12 cellular contexts compared by ENCODE assay signal in the genomic region with DNA sequence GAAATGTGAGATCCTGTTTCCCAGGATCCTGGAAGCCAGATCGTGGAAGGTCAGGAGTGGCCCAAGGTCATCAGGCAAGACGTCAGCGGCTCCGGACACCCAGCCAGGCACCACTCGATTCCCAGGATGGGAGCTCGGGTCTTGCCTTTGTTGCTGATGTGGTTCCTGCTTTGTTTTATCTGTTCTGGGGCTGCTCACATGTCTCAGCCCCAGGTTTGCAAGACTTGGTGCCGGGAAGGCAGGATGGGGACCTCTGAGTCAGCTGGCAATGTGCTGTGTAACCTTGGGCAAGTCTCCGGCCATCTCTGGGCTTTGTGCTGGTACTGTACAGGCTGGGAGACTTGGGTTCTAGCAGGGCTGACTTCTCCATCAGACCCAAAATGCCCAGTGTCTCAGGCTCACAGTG. TPM values are rescaled to one million over a fixed set of nuclear protein-coding genes. Genes with fewer than 3 reads are reported as not detected.
DNase-seq lines count a peak whose midpoint lies in the region; ATAC-seq, FAIRE-seq and TF ChIP-seq lines count a peak whose summit lies in the region.
"Had no signal": no experiment of that assay in that cellular context is flagged by ENCODE, and none has a peak within 500 bp of the region (broad histone marks: within the 10 kb centered on the region; RNA-seq: fewer than 3 reads in every experiment).

No MANE protein-coding gene starts in this region.

- peak overlapping the region; percentile 5; the same call in 1 of the 2 replicates for H3K27ac Mint-ChIP-seq in WTC11

- peaks cover 20% of the 10 kb centered on the region for H3K4me1 Mint-ChIP-seq in WTC11

- H3K27me3 Mint-ChIP-seq in WTC11 (ENCODE audit: low read depth) = peaks cover 12% of the 10 kb centered on the region

- CTCF ChIA-PET in WTC11 (lab: Charles Lee) = interaction anchor here (1.2 kb wide), 2 partner anchors 17 to 109 kb away, joined by 3 to 5 read pairs; no protein-coding TSS in a partner anchor

- peak; percentile 65 for FAIRE-seq in GM12891 (lab: Jason Lieb, UNC)

- no peak for TF ChIP-seq POLR2A in GM12891 (IDR thresholded peaks at IDR 0.05; ENCODE audit: low read depth, low read length)

- ATAC-seq in WTC11 = no peak
- no peak for ATAC-seq in HG02763 (IDR thresholded peaks at IDR 0.05; ENCODE audit: unreplicated experiment)
- no peak for ATAC-seq in HG02798 (IDR thresholded peaks at IDR 0.05; ENCODE audit: poor library complexity, unreplicated experiment)
- ATAC-seq: right cardiac atrium had no signal

- no peaks in the 10 kb centered on the region for H3K36me3 Mint-ChIP-seq in WTC11

- no peaks in the 10 kb centered on the region for H3K9me3 Mint-ChIP-seq in WTC11

- no peak for DNase-seq in GM12891 (ENCODE audit: insufficient read length, low spot score)
- DNase-seq in WTC11 (ENCODE audit: low spot score) = no peak
- peak; percentile 42 for DNase-seq in cerebellar cortex (ENCODE audit: low spot score)
- DNase-seq in stimulated activated CD4-positive, alpha-beta T cell treated with anti-CD3 and anti-CD28 coated beads, Interleukin-1b, Interleukin-23, amount 100 ng/mL, for 48 hours = peak; percentile 59
- no peak for DNase-seq in AML-193 (lab: John Stamatoyannopoulos, UW)
- DNase-seq in foreskin fibroblast = no peak
- DNase-seq: Karpas-422, NCI-H69, T1000 had no signal

- POLR2A ChIA-PET in WTC11 (lab: Charles Lee) = interaction anchor here (0.7 kb wide), 1 partner anchor 61 kb away, joined by 4 read pairs; no protein-coding TSS in a partner anchor

- H3K4me3 ChIP-seq in foreskin fibroblast (ENCODE audit: low read depth in 1 of 2, low read length in 2 of 2) = no peak overlapping the region

- no peak overlapping the region for H3K4me3 Mint-ChIP-seq in WTC11

- no peak for TF ChIP-seq CTCF in WTC11 (IDR thresholded peaks at IDR 0.05)
- no peak for TF ChIP-seq CTCF in foreskin fibroblast (IDR thresholded peaks at IDR 0.05; ENCODE audit: low read depth, low read length)

TF ChIP-seq in GM12891, 5 proteins besides CTCF, POLR2A, EP300 and RAD21:
- TF ChIP-seq POLR2AphosphoS5 (IDR thresholded peaks at IDR 0.05; ENCODE audit: low read depth, low read length) = no peak
- no peak for TF ChIP-seq POU2F2 (IDR thresholded peaks at IDR 0.05; ENCODE audit: low read depth, low read length)
- no peak for TF ChIP-seq PAX5 (IDR thresholded peaks at IDR 0.05; ENCODE audit: insufficient read depth, low read length, severe bottlenecking)
- no peak for TF ChIP-seq SPI1 (IDR thresholded peaks at IDR 0.05; ENCODE audit: low read depth, low read length)
- TF ChIP-seq TAF1 (IDR thresholded peaks at IDR 0.05; ENCODE audit: low read depth, low read length) = no peak

TF ChIP-seq in WTC11, 78 proteins besides CTCF, POLR2A, EP300 and RAD21:
- TF ChIP-seq NR3C1 (CRISPR knock-in tag; conservative IDR thresholded peaks at IDR 0.05; ENCODE audit: low read depth) (no peak), FOXK1 (CRISPR knock-in tag; IDR thresholded peaks at IDR 0.05) (no peak), ZNF263 (CRISPR knock-in tag; IDR thresholded peaks at IDR 0.05; ENCODE audit: low read depth) (no peak), SP1 (CRISPR knock-in tag; conservative IDR thresholded peaks at IDR 0.05) (no peak)

RNA-seq across cellular contexts. Expression of gene FCHO1, which starts 1.4 kb away (rescaled TPM):
- 22.6 TPM for polyA plus RNA-seq in GM12891 (2012; ENCODE audit: low read depth, missing spikeins)
- total RNA-seq in WTC11 (2021) = 22.8 to 26.8 TPM (median 25.1 TPM) in 3 replicates

RNA-seq across cellular contexts. Expression of gene MAP1S, which starts 30.6 kb away (rescaled TPM):
- 56.4 TPM for polyA plus RNA-seq in GM12891 (2012; ENCODE audit: low read depth, missing spikeins)
- 115 to 124 TPM (median 120 TPM) in 3 replicates for total RNA-seq in WTC11 (2021)

RNA-seq across cellular contexts. Expression of gene B3GNT3, which starts 45.0 kb away (rescaled TPM):
- polyA plus RNA-seq in GM12891 (2012; ENCODE audit: low read depth, missing spikeins) = not detected
- 1.2 to 1.9 TPM (median 1.3 TPM) in 3 replicates for total RNA-seq in WTC11 (2021)
- total RNA-seq: right cardiac atrium had no signal
- polyA plus RNA-seq: right cardiac atrium had no signal

Comparison
In these comparisons a context has a peak if more than half of its experiments do, and no peak if none do; other contexts are left out.
1. DNase-seq: peak in cerebellar cortex (single experiment) and stimulated activated CD4-positive, alpha-beta T cell treated with anti-CD3 and anti-CD28 coated beads, Interleukin-1b, Interleukin-23, amount 100 ng/mL, for 48 hours (single experiment); none in GM12891 (single experiment), WTC11 (single experiment), AML-193 (0 of 2) and foreskin fibroblast (0 of 2).